In genomic region chr10:97925308-97925938, GRCh38 we compare ENCODE assay signal across 2 cellular contexts.
TF ChIP-seq lines count a peak whose summit lies in the region.

No MANE protein-coding gene starts in this region.

TF ChIP-seq in HepG2, 621 proteins besides CTCF, POLR2A, EP300 and RAD21 (continued from another document):
- TF ChIP-seq, protein P1, sequence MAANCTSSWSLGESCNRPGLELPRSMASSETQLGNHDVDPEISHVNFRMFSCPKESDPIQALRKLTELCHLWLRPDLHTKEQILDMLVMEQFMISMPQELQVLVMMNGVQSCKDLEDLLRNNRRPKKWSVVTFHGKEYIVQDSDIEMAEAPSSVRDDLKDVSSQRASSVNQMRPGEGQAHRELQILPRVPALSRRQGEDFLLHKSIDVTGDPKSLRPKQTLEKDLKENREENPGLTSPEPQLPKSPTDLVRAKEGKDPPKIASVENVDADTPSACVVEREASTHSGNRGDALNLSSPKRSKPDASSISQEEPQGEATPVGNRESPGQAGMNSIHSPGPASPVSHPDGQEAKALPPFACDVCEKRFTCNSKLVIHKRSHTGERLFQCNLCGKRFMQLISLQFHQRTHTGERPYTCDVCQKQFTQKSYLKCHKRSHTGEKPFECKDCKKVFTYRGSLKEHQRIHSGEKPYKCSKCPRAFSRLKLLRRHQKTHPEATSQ (CRISPR knock-in tag; IDR thresholded peaks at IDR 0.05; ENCODE audit: borderline replicate concordance) = no peak
- TF ChIP-seq FOXA1 (IDR thresholded peaks at IDR 0.05) (0 out of 2 replicates have a peak, but pooled peaks have one; percentile 4), FOXA1 (CRISPR knock-in tag; IDR thresholded peaks at IDR 0.05) (no peak), FOSL1 (CRISPR knock-in tag; IDR thresholded peaks at IDR 0.05; ENCODE audit: borderline replicate concordance) (no peak)
- TF ChIP-seq, protein P2, sequence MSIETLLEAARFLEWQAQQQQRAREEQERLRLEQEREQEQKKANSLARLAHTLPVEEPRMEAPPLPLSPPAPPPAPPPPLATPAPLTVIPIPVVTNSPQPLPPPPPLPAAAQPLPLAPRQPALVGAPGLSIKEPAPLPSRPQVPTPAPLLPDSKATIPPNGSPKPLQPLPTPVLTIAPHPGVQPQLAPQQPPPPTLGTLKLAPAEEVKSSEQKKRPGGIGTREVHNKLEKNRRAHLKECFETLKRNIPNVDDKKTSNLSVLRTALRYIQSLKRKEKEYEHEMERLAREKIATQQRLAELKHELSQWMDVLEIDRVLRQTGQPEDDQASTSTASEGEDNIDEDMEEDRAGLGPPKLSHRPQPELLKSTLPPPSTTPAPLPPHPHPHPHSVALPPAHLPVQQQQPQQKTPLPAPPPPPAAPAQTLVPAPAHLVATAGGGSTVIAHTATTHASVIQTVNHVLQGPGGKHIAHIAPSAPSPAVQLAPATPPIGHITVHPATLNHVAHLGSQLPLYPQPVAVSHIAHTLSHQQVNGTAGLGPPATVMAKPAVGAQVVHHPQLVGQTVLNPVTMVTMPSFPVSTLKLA (IDR thresholded peaks at IDR 0.05) = peak; percentile 4; the same call in 1 of the 2 replicates

TF ChIP-seq in GM12878, 131 proteins besides CTCF, POLR2A, EP300 and RAD21 (continued from another document):
- peak; percentile 96 for TF ChIP-seq BCL3 (IDR thresholded peaks at IDR 0.05; ENCODE audit: borderline replicate concordance, insufficient read depth, low read depth, low read length, poor library complexity, severe bottlenecking)
